ENCODE assay signal across 4 cellular contexts in the genomic region with DNA sequence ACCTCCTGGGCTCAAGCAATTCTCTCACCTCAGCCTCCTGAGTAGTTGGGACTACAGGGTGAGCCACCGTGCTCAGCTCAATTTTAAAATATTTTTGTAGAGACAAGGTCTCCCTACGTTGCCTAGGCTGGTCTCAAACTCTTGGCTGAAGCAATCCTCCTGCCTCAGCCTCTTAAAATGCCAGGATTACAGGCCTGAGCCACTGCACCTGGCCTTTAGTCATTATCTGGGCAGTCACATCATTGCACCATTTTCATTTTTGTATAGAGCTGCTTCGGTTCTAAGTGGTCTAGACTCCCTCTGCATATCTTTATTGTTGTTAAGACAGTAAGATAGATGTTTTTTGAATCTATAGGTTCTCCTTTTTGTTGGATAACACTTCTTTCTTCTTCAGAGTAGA.
"Had no signal": no experiment of that assay in that cellular context is flagged by ENCODE, and none has a peak within 500 bp of the region (broad histone marks: within the 10 kb centered on the region; RNA-seq: fewer than 3 reads in every experiment).

No MANE protein-coding gene starts in this region.

- ATAC-seq: GM23338 had no signal

- H3K4me3 Mint-ChIP-seq: GM23338, H9, IgD-negative memory B cell had no signal

- DNase-seq: H9, HCEC 1CT had no signal

- H3K27me3 Mint-ChIP-seq: IgD-negative memory B cell had no signal

- H3K4me2 ChIP-seq: GM23338 had no signal

- H3K4me3 ChIP-seq: GM23338 had no signal

- H3K9me3 Mint-ChIP-seq: GM23338, H9, IgD-negative memory B cell had no signal

- H2AFZ ChIP-seq: GM23338 had no signal

- H3K27ac Mint-ChIP-seq: GM23338, H9, IgD-negative memory B cell had no signal

- H3K4me1 Mint-ChIP-seq: GM23338, H9, IgD-negative memory B cell had no signal

- H3K36me3 Mint-ChIP-seq: IgD-negative memory B cell had no signal
